Comparison of ENCODE assay signal across 17 cellular contexts in genomic region chr5:78959767-78960166, GRCh38. TPM values are rescaled to one million over a fixed set of nuclear protein-coding genes. Genes with fewer than 3 reads are reported as not detected.
DNase-seq lines count a peak whose midpoint lies in the region; ATAC-seq, FAIRE-seq and TF ChIP-seq lines count a peak whose summit lies in the region.
"Had no signal": no experiment of that assay in that cellular context is flagged by ENCODE, and none has a peak within 500 bp of the region (broad histone marks: within the 10 kb centered on the region; RNA-seq: fewer than 3 reads in every experiment).

No MANE protein-coding gene starts in this region.

- ATAC-seq in HepG2: no peak; the same call in 2 of the 3 replicates
- ATAC-seq in right lobe of liver: no peak
- ATAC-seq: A549, GM12878, GM23338 had no signal

- H3K36me3 ChIP-seq in HepG2 (replicated peaks in 1 of 2; ENCODE audit: control insufficient read depth in 1 of 2, insufficient read depth in 2 of 2, low read length in 2 of 2): peaks cover 11 to 61% of the 10 kb centered on the region in 2 experiments
- H3K36me3 ChIP-seq in right lobe of liver: peaks cover 0 to 8% (median 0%) of the 10 kb centered on the region in 4 donors
- H3K36me3 ChIP-seq in neural progenitor cell: no peaks in the 10 kb centered on the region
- peaks cover 8% of the 10 kb centered on the region for H3K36me3 ChIP-seq in left ventricle myocardium inferior
- H3K36me3 ChIP-seq: BE2C had no signal

- H3K27me3 Mint-ChIP-seq in glutamatergic neuron (ENCODE audit: unreplicated experiment) (peaks cover 3% of the 10 kb centered on the region), neural progenitor cell (ENCODE audit: insufficient read depth, low read depth) (no peaks in the 10 kb centered on the region)
- H3K27me3 Mint-ChIP-seq: CD4-positive, alpha-beta memory T cell had no signal

- TF ChIP-seq EP300 in HepG2 (IDR thresholded peaks at IDR 0.05; ENCODE audit: low read depth in 2 of 2, low read length in 2 of 2) (no peak), HepG2 (CRISPR knock-in tag; IDR thresholded peaks at IDR 0.05; ENCODE audit: borderline replicate concordance) (no peak)

- no peak for TF ChIP-seq CTCF in HepG2 (CRISPR knock-in tag; IDR thresholded peaks at IDR 0.05)
- TF ChIP-seq CTCF in right lobe of liver (IDR thresholded peaks at IDR 0.05): no peak
- no peak for TF ChIP-seq CTCF in glutamatergic neuron (IDR thresholded peaks at IDR 0.05; ENCODE audit: partially characterized antibody, unreplicated experiment)
- TF ChIP-seq CTCF in neural progenitor cell (IDR thresholded peaks at IDR 0.05): no peak
- no peak for TF ChIP-seq CTCF in left ventricle myocardium inferior (IDR thresholded peaks at IDR 0.05; ENCODE audit: borderline replicate concordance)

- H3K9ac ChIP-seq in HepG2 (ENCODE audit: insufficient read depth, low read depth, low read length): no peak overlapping the region
- H3K9ac ChIP-seq in neural progenitor cell: no peak overlapping the region

- POLR2A ChIA-PET in HepG2 (lab: Yijun Ruan, JAX): interaction anchor here (1.0 kb wide), 1 partner anchor 26 kb away, joined by 3 read pairs; no protein-coding TSS in a partner anchor

- intact Hi-C loops in HepG2 (cut with micrococcal nuclease; ENCODE audit: unreplicated experiment) (no loop called here), right lobe of liver (cut with DNase I) (no loop called here), left ventricle myocardium inferior (cut with micrococcal nuclease) (loop anchor here (10.0 kb wide), 1 partner anchor 495 kb away; no protein-coding TSS in a partner anchor)

- CTCF ChIA-PET in HepG2 (lab: Yijun Ruan, JAX; ENCODE audit: low intra/inter-chr PET ratio, low total read pairs): no interaction called here

- WGBS in HepG2 (ENCODE audit: low lambda C conversion rate): 92% methylated on average over 1 of the region's 1 CpG
- no CpG with 5 or more reads among the region's 1 CpG for WGBS in right lobe of liver (ENCODE audit: insufficient coverage, low coverage, low lambda C conversion rate, missing lambda C conversion rate)

- no peak overlapping the region for H3K4me3 ChIP-seq in HepG2 (replicated peaks in 1 of 3; ENCODE audit: insufficient read depth in 1 of 3, low read depth in 2 of 3, low read length in 3 of 3)
- no peak overlapping the region for H3K4me3 ChIP-seq in right lobe of liver
- H3K4me3 ChIP-seq in neural progenitor cell: no peak overlapping the region
- no peak overlapping the region for H3K4me3 ChIP-seq in left ventricle myocardium inferior
- H3K4me3 ChIP-seq: A549, GM12878, GM23338 had no signal

- H3F3A ChIP-seq in neural progenitor cell (ENCODE audit: low read depth): peaks cover 18% of the 10 kb centered on the region

- BruUV-seq in HepG2 (replicated peaks; lab: Mats Ljungman, UMichigan): no TSS peak

- no peak overlapping the region for H3K4me2 ChIP-seq in HepG2 (ENCODE audit: low read depth, low read length)
- H3K4me2 ChIP-seq in neural progenitor cell: peak overlapping the region; percentile 21
- H3K4me2 ChIP-seq: A549, GM23338 had no signal

- DNase-seq in HepG2 (ENCODE audit: low spot score) (no peak), right lobe of liver (no peak), glutamatergic neuron (no peak), neural progenitor cell (ENCODE audit: low spot score) (peak; percentile 23), left ventricle myocardium inferior (no peak)
- DNase-seq in activated CD8-positive, alpha-beta memory T cell treated with anti-CD3 and anti-CD28 coated beads, Interleukin-2, amount 50 U/mL, for 48 hours: no peak
- DNase-seq: BE2C; CD4-positive, alpha-beta memory T cell; COR-L47; DMS79; H7; IMR-90 had no signal

- no peaks in the 10 kb centered on the region for H3K9me3 ChIP-seq in HepG2 (ENCODE audit: low read length)
- H3K9me3 ChIP-seq in right lobe of liver: no peaks in the 10 kb centered on the region
- no peaks in the 10 kb centered on the region for H3K9me3 ChIP-seq in neural progenitor cell (ENCODE audit: low read depth)
- H3K9me3 ChIP-seq in left ventricle myocardium inferior (replicated peaks): no peaks in the 10 kb centered on the region
- H3K9me3 ChIP-seq: A549, BE2C had no signal

- H3K9me3 Mint-ChIP-seq in glutamatergic neuron (ENCODE audit: unreplicated experiment) (peaks cover 4% of the 10 kb centered on the region), neural progenitor cell (no peaks in the 10 kb centered on the region)
- H3K9me3 Mint-ChIP-seq: CD4-positive, alpha-beta memory T cell; GM23338 had no signal

- H3K27ac Mint-ChIP-seq in glutamatergic neuron (ENCODE audit: unreplicated experiment): peak overlapping the region; percentile 82
- no peak overlapping the region for H3K27ac Mint-ChIP-seq in neural progenitor cell
- H3K27ac Mint-ChIP-seq: CD4-positive, alpha-beta memory T cell; GM23338 had no signal

- H3K4me1 Mint-ChIP-seq in glutamatergic neuron (ENCODE audit: low read depth, unreplicated experiment) (peaks cover 16% of the 10 kb centered on the region), neural progenitor cell (peaks cover 18% of the 10 kb centered on the region)
- H3K4me1 Mint-ChIP-seq: CD4-positive, alpha-beta memory T cell had no signal

- in situ Hi-C loops in HepG2 (cut with HindIII; ENCODE audit: extremely low pct_ligation_motif_present, low pct_unique_long_range_greater_than_20kb): loop anchor here (5.0 kb wide), 1 partner anchor 62 kb away; no protein-coding TSS in a partner anchor

- no peaks in the 10 kb centered on the region for H3K79me2 ChIP-seq in HepG2 (ENCODE audit: insufficient read depth, low read length)
- no peaks in the 10 kb centered on the region for H3K79me2 ChIP-seq in neural progenitor cell (ENCODE audit: low read depth)

- H2AFZ ChIP-seq in HepG2 (ENCODE audit: low read length): no peak overlapping the region
- no peak overlapping the region for H2AFZ ChIP-seq in neural progenitor cell (replicated peaks)
- H2AFZ ChIP-seq: GM23338 had no signal

- H4K20me1 ChIP-seq in HepG2 (ENCODE audit: insufficient read depth, low read length) (no peaks in the 10 kb centered on the region), neural progenitor cell (ENCODE audit: low read depth) (no peaks in the 10 kb centered on the region)

- H3K36me3 Mint-ChIP-seq in glutamatergic neuron (ENCODE audit: unreplicated experiment) (no peaks in the 10 kb centered on the region), neural progenitor cell (peaks cover 8% of the 10 kb centered on the region)

- TF ChIP-seq RAD21 in HepG2 (CRISPR knock-in tag; IDR thresholded peaks at IDR 0.05): no peak

- peaks cover 30% of the 10 kb centered on the region for H3K4me1 ChIP-seq in HepG2 (ENCODE audit: insufficient read depth, low read length)
- peaks cover 0 to 6% (median 0%) of the 10 kb centered on the region in 4 donors for H3K4me1 ChIP-seq in right lobe of liver
- peaks cover 22% of the 10 kb centered on the region for H3K4me1 ChIP-seq in neural progenitor cell
- H3K4me1 ChIP-seq in left ventricle myocardium inferior: no peaks in the 10 kb centered on the region
- H3K4me1 ChIP-seq: BE2C had no signal

- H3K4me3 Mint-ChIP-seq in glutamatergic neuron (ENCODE audit: unreplicated experiment): peak overlapping the region; percentile 25
- H3K4me3 Mint-ChIP-seq in neural progenitor cell: no peak overlapping the region
- H3K4me3 Mint-ChIP-seq: GM23338 had no signal

- FAIRE-seq in HepG2 (lab: Jason Lieb, UNC): no peak
- FAIRE-seq: A549, D721Med, GM12878 had no signal

- H3K27ac ChIP-seq in HepG2 (ENCODE audit: extremely low read length, insufficient read depth, low read length) (no peak overlapping the region), right lobe of liver (no peak overlapping the region), neural progenitor cell (no peak overlapping the region), left ventricle myocardium inferior (replicated peaks) (no peak overlapping the region)
- H3K27ac ChIP-seq: A549, C4-2B had no signal

- no peak for TF ChIP-seq POLR2A in HepG2 (IDR thresholded peaks at IDR 0.05; ENCODE audit: insufficient read depth in 1 of 2, low read depth in 2 of 2, low read length in 2 of 2)
- TF ChIP-seq POLR2A in right lobe of liver (IDR thresholded peaks at IDR 0.05): no peak

- H3K27me3 ChIP-seq in HepG2 (ENCODE audit: control insufficient read depth in 1 of 2, insufficient read depth in 2 of 2, low read length in 2 of 2): no peaks in the 10 kb centered on the region
- no peaks in the 10 kb centered on the region for H3K27me3 ChIP-seq in right lobe of liver
- no peaks in the 10 kb centered on the region for H3K27me3 ChIP-seq in neural progenitor cell
- H3K27me3 ChIP-seq in left ventricle myocardium inferior (ENCODE audit: low read depth): no peaks in the 10 kb centered on the region
- H3K27me3 ChIP-seq: BE2C had no signal

TF ChIP-seq in HepG2, 621 proteins besides CTCF, POLR2A, EP300 and RAD21:
- TF ChIP-seq RBM22 (optimal IDR thresholded peaks at IDR 0.05; ENCODE audit: low read length) (peak; percentile 60), MTA1 (CRISPR knock-in tag; IDR thresholded peaks at IDR 0.05; ENCODE audit: borderline replicate concordance) (no peak)

RNA-seq across cellular contexts. Expression of gene ARSB, which starts 25.3 kb away (rescaled TPM):
- total RNA-seq in HepG2 (2016; rRNA removed; fragmentation: Illumina TruSeq; extraction: Trizol) (29.5 and 52.6 TPM in 2 replicates), right lobe of liver (10 to 100 TPM in 1 of 6 experiments, 1 to 10 TPM in 5; 5.0 to 11.7 (median 8.7) TPM), glutamatergic neuron (ENCODE audit: unreplicated experiment) (23.5 TPM), neural progenitor cell (ENCODE audit: low replicate concordance) (15.3 and 19.2 TPM in 2 replicates), left ventricle myocardium inferior (14.3 TPM)
- 31.9 and 35.6 TPM in 2 replicates for total RNA-seq in HepG2 (2016; cell fraction: cytosol; rRNA removed; fragmentation: Illumina TruSeq; extraction: Trizol; ENCODE audit: low read depth)
- total RNA-seq in HepG2 (2016; cell fraction: insoluble cytoplasmic fraction; rRNA removed; fragmentation: Illumina TruSeq; extraction: Trizol): 27.5 and 50.9 TPM in 2 replicates
- total RNA-seq in HepG2 (2016; cell fraction: membrane; rRNA removed; fragmentation: Illumina TruSeq; extraction: Trizol): 31.2 TPM in 2 replicates
- 68.6 and 68.7 TPM in 2 replicates for total RNA-seq in HepG2 (2016; cell fraction: nucleus; rRNA removed; fragmentation: Illumina TruSeq; extraction: Trizol)
- polyA plus RNA-seq in HepG2 (2011; rRNA removed): 60.8 and 66.4 TPM in 2 replicates
- polyA plus RNA-seq in HepG2 (2011; cell fraction: cytosol; rRNA removed): 47.7 and 50.6 TPM in 2 replicates
- polyA plus RNA-seq in HepG2 (2011; cell fraction: nucleus; rRNA removed): 32.8 and 34.4 TPM in 2 replicates
- polyA plus RNA-seq in HepG2 (2012): 36.1 and 38.1 TPM in 2 replicates
- 6.9 and 7.3 TPM in 2 replicates for polyA plus RNA-seq in HepG2 (2016; cell fraction: cytosol; fragmentation: Illumina TruSeq; extraction: Trizol; ENCODE audit: low read depth)
- 20.7 and 24.7 TPM in 2 replicates for polyA plus RNA-seq in HepG2 (2016; cell fraction: insoluble cytoplasmic fraction; fragmentation: Illumina TruSeq; extraction: Trizol; ENCODE audit: low read depth)
- polyA plus RNA-seq in HepG2 (2016; cell fraction: membrane; fragmentation: Illumina TruSeq; extraction: Trizol; ENCODE audit: low read depth): 10.7 and 11.5 TPM in 2 replicates
- polyA plus RNA-seq in HepG2 (2016; cell fraction: nucleus; fragmentation: Illumina TruSeq; extraction: Trizol; ENCODE audit: insufficient read depth, low read depth): 62.9 and 65.1 TPM in 2 replicates
- 13.2 and 89.5 TPM in 2 replicates for polyA minus RNA-seq in HepG2 (2011; rRNA and poly(A)+ RNA removed; ENCODE audit: low replicate concordance)
- 71.8 and 79.4 TPM in 2 replicates for polyA minus RNA-seq in HepG2 (2011; cell fraction: cytosol; rRNA and poly(A)+ RNA removed)
- 74.4 and 82.4 TPM in 2 replicates for polyA minus RNA-seq in HepG2 (2011; cell fraction: nucleus; rRNA and poly(A)+ RNA removed)
